Comparison of ENCODE assay signal across 8 cellular contexts in genomic region chr1:151198254-151199127, GRCh38. TPM values are rescaled to one million over a fixed set of nuclear protein-coding genes. Genes with fewer than 3 reads are reported as not detected.
A peak's percentile ranks its signal among the peaks of the same experiment; 100 is the strongest.
DNase-seq lines count a peak whose midpoint lies in the region; TF ChIP-seq lines count a peak whose summit lies in the region.

A gene with protein sequence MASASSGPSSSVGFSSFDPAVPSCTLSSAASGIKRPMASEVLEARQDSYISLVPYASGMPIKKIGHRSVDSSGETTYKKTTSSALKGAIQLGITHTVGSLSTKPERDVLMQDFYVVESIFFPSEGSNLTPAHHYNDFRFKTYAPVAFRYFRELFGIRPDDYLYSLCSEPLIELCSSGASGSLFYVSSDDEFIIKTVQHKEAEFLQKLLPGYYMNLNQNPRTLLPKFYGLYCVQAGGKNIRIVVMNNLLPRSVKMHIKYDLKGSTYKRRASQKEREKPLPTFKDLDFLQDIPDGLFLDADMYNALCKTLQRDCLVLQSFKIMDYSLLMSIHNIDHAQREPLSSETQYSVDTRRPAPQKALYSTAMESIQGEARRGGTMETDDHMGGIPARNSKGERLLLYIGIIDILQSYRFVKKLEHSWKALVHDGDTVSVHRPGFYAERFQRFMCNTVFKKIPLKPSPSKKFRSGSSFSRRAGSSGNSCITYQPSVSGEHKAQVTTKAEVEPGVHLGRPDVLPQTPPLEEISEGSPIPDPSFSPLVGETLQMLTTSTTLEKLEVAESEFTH (plus strand): TSS chr1:151198552. CDS start chr1:151198997, 445 bp downstream.

- H3K4me3 ChIP-seq in H7 (ENCODE audit: insufficient read depth, low read depth, low read length) (peak within 1 kb of the TSS; percentile 93), MG63 (peak within 1 kb of the TSS; percentile 98), fibroblast of the aortic adventitia (ENCODE audit: low read depth, low read length) (peak within 1 kb of the TSS; percentile 99)

- peaks cover 3% of the 10 kb centered on the region for H3K27me3 Mint-ChIP-seq in nephron (ENCODE audit: low read depth)
- H3K27me3 Mint-ChIP-seq in stimulated activated naive CD8-positive, alpha-beta T cell treated with anti-CD3 and anti-CD28 coated beads, Interleukin-15, Interleukin-2, amounts not matched to agents 100 ng/mL and 50 ng/mL, for 24 hours = no peaks in the 10 kb centered on the region

- DNase-seq in ELF-1 (ENCODE audit: low read depth, low spot score) = peak; percentile 98
- peak; percentile 99 for DNase-seq in H7
- peak; percentile 99 for DNase-seq in MG63
- peak; percentile 99 for DNase-seq in SHP77 treated with DMSO at 0.1 percent for 48 hours (lab: John Stamatoyannopoulos, UW)
- DNase-seq in activated effector memory CD4-positive, alpha-beta T cell treated with anti-CD3 and anti-CD28 coated beads, Interleukin-2, amount 50 U/mL, for 16 hours = peak; percentile 100
- peak; percentile 99 for DNase-seq in fibroblast of the aortic adventitia (ENCODE audit: low read depth)

- peak within 1 kb of the TSS; percentile 97 to 100 (median 99) for H3K27ac Mint-ChIP-seq in nephron
- peak within 1 kb of the TSS; percentile 98 for H3K27ac Mint-ChIP-seq in stimulated activated naive CD8-positive, alpha-beta T cell treated with anti-CD3 and anti-CD28 coated beads, Interleukin-15, Interleukin-2, amounts not matched to agents 100 ng/mL and 50 ng/mL, for 24 hours

- H3K36me3 ChIP-seq in H7 (replicated peaks; ENCODE audit: control insufficient read depth, insufficient read depth, low read length) = peaks cover 5% of the 10 kb centered on the region
- peaks cover 39% of the 10 kb centered on the region for H3K36me3 ChIP-seq in MG63

- peak within 1 kb of the TSS; percentile 98 to 99 (median 98) for H3K4me3 Mint-ChIP-seq in nephron
- peak within 1 kb of the TSS; percentile 100 for H3K4me3 Mint-ChIP-seq in stimulated activated naive CD8-positive, alpha-beta T cell treated with anti-CD3 and anti-CD28 coated beads, Interleukin-15, Interleukin-2, amounts not matched to agents 100 ng/mL and 50 ng/mL, for 24 hours

- no peaks in the 10 kb centered on the region for H3K27me3 ChIP-seq in H7 (ENCODE audit: control insufficient read depth, insufficient read depth, low read length)
- H3K27me3 ChIP-seq in MG63 = no peaks in the 10 kb centered on the region

- peaks cover 11% of the 10 kb centered on the region for H3K36me3 Mint-ChIP-seq in nephron (ENCODE audit: low read depth)
- peaks cover 37% of the 10 kb centered on the region for H3K36me3 Mint-ChIP-seq in stimulated activated naive CD8-positive, alpha-beta T cell treated with anti-CD3 and anti-CD28 coated beads, Interleukin-15, Interleukin-2, amounts not matched to agents 100 ng/mL and 50 ng/mL, for 24 hours (ENCODE audit: low read depth)

- peaks cover 32% of the 10 kb centered on the region for H3K4me1 Mint-ChIP-seq in nephron
- H3K4me1 Mint-ChIP-seq in stimulated activated naive CD8-positive, alpha-beta T cell treated with anti-CD3 and anti-CD28 coated beads, Interleukin-15, Interleukin-2, amounts not matched to agents 100 ng/mL and 50 ng/mL, for 24 hours (ENCODE audit: low read depth) = peaks cover 47% of the 10 kb centered on the region

- no peaks in the 10 kb centered on the region for H3K9me3 ChIP-seq in MG63

- TF ChIP-seq CTCF in fibroblast of the aortic adventitia (IDR thresholded peaks at IDR 0.05; ENCODE audit: insufficient read depth, low read length) (no peak), nephron (IDR thresholded peaks at IDR 0.05; ENCODE audit: unreplicated experiment in 3 of 3) (no peak)

- no peaks in the 10 kb centered on the region for H3K9me3 Mint-ChIP-seq in nephron
- no peaks in the 10 kb centered on the region for H3K9me3 Mint-ChIP-seq in stimulated activated naive CD8-positive, alpha-beta T cell treated with anti-CD3 and anti-CD28 coated beads, Interleukin-15, Interleukin-2, amounts not matched to agents 100 ng/mL and 50 ng/mL, for 24 hours

RNA-seq across cellular contexts. Expression of the gene that starts here (rescaled TPM):
- total RNA-seq in H7 (2014; rRNA removed; shearing (Covaris generic)) = 79.7 and 86.6 TPM in 2 replicates
- 28.3 and 38.6 TPM in 2 replicates for total RNA-seq in MG63 (2014; rRNA removed; shearing (Covaris generic); ENCODE audit: low replicate concordance)
- total RNA-seq in fibroblast of the aortic adventitia (ENCODE audit: low replicate concordance) = 56.4 and 86.4 TPM in 2 replicates

Comparison
In these comparisons a context has a peak if more than half of its experiments do, and no peak if none do; other contexts are left out.
1. Peak in every context shown above with its lines: DNase-seq and H3K4me3 ChIP-seq.